ENCODE assay signal across 8 cellular contexts in genomic region chr7:131007439-131008330, GRCh38.
DNase-seq lines count a peak whose midpoint lies in the region; ATAC-seq and TF ChIP-seq lines count a peak whose summit lies in the region.

No MANE protein-coding gene starts in this region.

- intact Hi-C loops in colonic mucosa (cut with DNase I), result loop anchor here (5.0 kb wide), 1 partner anchor 110 kb away; no protein-coding TSS in a partner anchor

- peak; percentile 49 for ATAC-seq in GM21447 (IDR thresholded peaks at IDR 0.05; ENCODE audit: unreplicated experiment)
- peak; percentile 69 for ATAC-seq in stimulated activated memory B cell treated with anti-CD40 and anti-IgM and Interleukin-4, amounts not matched to agents 10 μg/mL and 1 μg/mL and 100 μg/mL, for 72 hours
- ATAC-seq in GM18519 (IDR thresholded peaks at IDR 0.05; ENCODE audit: low FRiP score, unreplicated experiment), result no peak

- H3K4me1 ChIP-seq in colonic mucosa (peaks cover 20% of the 10 kb centered on the region), liver (ENCODE audit: control insufficient read depth in 4 of 4, insufficient read depth in 4 of 4, low read length in 3 of 4) (peaks cover 15 to 37% (median 29%) of the 10 kb centered on the region in 4 donors)

- H3K4me1 Mint-ChIP-seq in stimulated activated memory B cell treated with anti-CD40 and anti-IgM and Interleukin-4, amounts not matched to agents 10 μg/mL and 1 μg/mL and 100 μg/mL, for 72 hours, result peaks cover 85% of the 10 kb centered on the region

- H3K9me3 ChIP-seq in WERI-Rb-1 (ENCODE audit: severe bottlenecking) (no peaks in the 10 kb centered on the region), colonic mucosa (no peaks in the 10 kb centered on the region), liver (ENCODE audit: control insufficient read depth in 4 of 4, low read length in 3 of 4) (no peaks in the 10 kb centered on the region)

- H3K9me3 Mint-ChIP-seq in stimulated activated memory B cell treated with anti-CD40 and anti-IgM and Interleukin-4, amounts not matched to agents 10 μg/mL and 1 μg/mL and 100 μg/mL, for 72 hours, result no peaks in the 10 kb centered on the region

- 45% methylated on average over 19 of the region's 19 CpGs for WGBS in liver

- no peak overlapping the region for H3K4me3 ChIP-seq in WERI-Rb-1 (ENCODE audit: low read depth, low read length)
- H3K4me3 ChIP-seq in colonic mucosa, result no peak overlapping the region
- H3K4me3 ChIP-seq in liver (ENCODE audit: low read depth in 1 of 3, low read length in 3 of 3), result no peak overlapping the region

- DNase-seq in DMS 273 treated with DMSO at 0.1 percent for 48 hours (lab: John Stamatoyannopoulos, UW) (peak; percentile 52), NCI-H146 (lab: John Stamatoyannopoulos, UW) (peak; percentile 82), WERI-Rb-1 (peak; percentile 51), colonic mucosa (peak; percentile 86)

- H3K9ac ChIP-seq in colonic mucosa (ENCODE audit: low read depth in 2 of 2, low read length in 2 of 2) (peak overlapping the region in 1 of 2 donors; percentile 65), liver (ENCODE audit: low read depth in 1 of 2, low read length in 2 of 2) (no peak overlapping the region)

- H3K27me3 Mint-ChIP-seq in stimulated activated memory B cell treated with anti-CD40 and anti-IgM and Interleukin-4, amounts not matched to agents 10 μg/mL and 1 μg/mL and 100 μg/mL, for 72 hours, result no peaks in the 10 kb centered on the region

- H3K27ac ChIP-seq in WERI-Rb-1, result no peak overlapping the region
- peak overlapping the region; percentile 54 for H3K27ac ChIP-seq in colonic mucosa
- H3K27ac ChIP-seq in liver (ENCODE audit: low read depth in 1 of 2, low read length in 2 of 2), result peak overlapping the region; percentile 54 to 77

- peak overlapping the region; percentile 89 for H3K27ac Mint-ChIP-seq in stimulated activated memory B cell treated with anti-CD40 and anti-IgM and Interleukin-4, amounts not matched to agents 10 μg/mL and 1 μg/mL and 100 μg/mL, for 72 hours

- peaks cover 28% of the 10 kb centered on the region for H3K36me3 Mint-ChIP-seq in stimulated activated memory B cell treated with anti-CD40 and anti-IgM and Interleukin-4, amounts not matched to agents 10 μg/mL and 1 μg/mL and 100 μg/mL, for 72 hours

- TF ChIP-seq CTCF in WERI-Rb-1 (IDR thresholded peaks at IDR 0.05; ENCODE audit: low read depth, low read length), result peak; percentile 46; the same call in 1 of the 2 replicates
- no peak for TF ChIP-seq CTCF in colonic mucosa (IDR thresholded peaks at IDR 0.05)
- TF ChIP-seq CTCF in liver (IDR thresholded peaks at IDR 0.05; ENCODE audit: low read depth, low read length, missing input control), result peak; percentile 50

- H3K27me3 ChIP-seq in WERI-Rb-1 (ENCODE audit: insufficient read depth, low read depth, severe bottlenecking) (no peaks in the 10 kb centered on the region), colonic mucosa (no peaks in the 10 kb centered on the region), liver (ENCODE audit: control insufficient read depth in 4 of 4, insufficient read depth in 4 of 4, low read length in 3 of 4) (no peaks in the 10 kb centered on the region)

- TF ChIP-seq RAD21 in liver (IDR thresholded peaks at IDR 0.05), result peak; percentile 80 to 82

- no peaks in the 10 kb centered on the region for H3K36me3 ChIP-seq in WERI-Rb-1
- no peaks in the 10 kb centered on the region for H3K36me3 ChIP-seq in colonic mucosa
- peaks cover 0 to 5% (median 1%) of the 10 kb centered on the region in 4 donors for H3K36me3 ChIP-seq in liver (ENCODE audit: control insufficient read depth in 4 of 4, insufficient read depth in 3 of 4, low read depth in 1 of 4, low read length in 3 of 4)

- H3K4me3 Mint-ChIP-seq in stimulated activated memory B cell treated with anti-CD40 and anti-IgM and Interleukin-4, amounts not matched to agents 10 μg/mL and 1 μg/mL and 100 μg/mL, for 72 hours, result peak overlapping the region; percentile 81

TF ChIP-seq in liver, 16 proteins besides CTCF, POLR2A, EP300 and RAD21:
- TF ChIP-seq HNF4A (conservative IDR thresholded peaks at IDR 0.05) (peak in 1 of 2 donors; percentile 29), GABPA (IDR thresholded peaks at IDR 0.05 in 1 of 2, conservative IDR thresholded peaks at IDR 0.05 in 1 of 2) (no peak), JUND (IDR thresholded peaks at IDR 0.05) (peak in 1 of 2 donors; percentile 26), RXRA (IDR thresholded peaks at IDR 0.05) (peak in 1 of 2 donors; percentile 16), MAX (IDR thresholded peaks at IDR 0.05) (peak; percentile 21), HNF4G (IDR thresholded peaks at IDR 0.05) (no peak)
TF ChIP-seq in liver: peak in this region for 4.
